ENCODE assay signal across 8 cellular contexts in the genomic region with DNA sequence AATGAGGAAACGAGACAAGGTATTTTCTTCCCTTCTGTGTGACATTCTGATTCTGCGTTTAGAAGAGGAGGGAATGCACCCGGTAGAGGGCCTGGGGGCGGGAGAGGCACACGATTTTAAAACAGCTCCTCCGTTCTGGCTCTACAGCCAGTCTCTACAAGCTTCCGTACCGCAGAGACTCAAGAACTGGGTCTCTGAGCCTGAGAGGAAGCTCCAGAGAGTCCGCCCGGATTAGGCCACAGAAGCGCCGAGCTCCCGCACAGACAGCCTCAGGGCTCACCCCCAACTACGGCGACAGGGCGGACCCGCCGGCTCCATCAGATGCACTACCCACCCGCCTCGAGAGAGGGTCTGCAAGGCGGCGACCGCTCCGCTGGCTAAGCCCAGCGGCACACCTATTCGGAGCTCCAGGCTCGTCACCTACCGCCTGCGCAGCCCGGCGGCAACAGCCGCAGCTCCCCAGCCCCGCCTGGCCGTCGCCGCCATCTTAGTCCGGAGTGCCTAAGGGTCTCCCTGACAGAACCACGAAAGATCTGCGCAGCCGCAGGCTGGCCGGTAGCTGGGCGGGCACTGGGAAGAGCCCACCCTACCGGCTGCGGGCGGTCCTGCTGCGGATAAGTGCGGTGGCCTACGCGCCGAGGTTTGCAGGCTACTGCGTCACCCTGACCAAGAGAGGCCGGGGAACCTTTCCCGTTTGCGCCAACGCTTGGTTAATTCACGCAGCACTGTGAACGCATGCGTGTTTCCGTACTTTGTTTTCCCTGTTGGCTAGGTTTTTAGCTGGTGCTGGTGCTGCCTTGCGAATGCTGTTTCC. TPM values are rescaled to one million over a fixed set of nuclear protein-coding genes. Genes with fewer than 3 reads are reported as not detected.
DNase-seq lines count a peak whose midpoint lies in the region; ATAC-seq and TF ChIP-seq lines count a peak whose summit lies in the region.

Gene NFU1, minus strand, starts transcription at position 499 of the 814 bp plus-strand sequence. Its CDS starts 13 bp downstream, at position 486.

- no peak for TF ChIP-seq POLR2A in lower leg skin (IDR thresholded peaks at IDR 0.05)

- H3K36me3 ChIP-seq in CD4-positive, alpha-beta memory T cell (ENCODE audit: insufficient read depth, low read length), result no peaks in the 10 kb centered on the region

- no peaks in the 10 kb centered on the region for H3K27me3 Mint-ChIP-seq in CD4-positive, alpha-beta memory T cell
- no peaks in the 10 kb centered on the region for H3K27me3 Mint-ChIP-seq in activated CD4-positive, alpha-beta memory T cell treated with anti-CD3 and anti-CD28 coated beads for 36 hours

- no peaks in the 10 kb centered on the region for H3K27me3 ChIP-seq in CD4-positive, alpha-beta memory T cell (ENCODE audit: insufficient read depth, low read length)
- no peaks in the 10 kb centered on the region for H3K27me3 ChIP-seq in dorsolateral prefrontal cortex

- peak within 1 kb of the TSS; percentile 75 to 82 for H3K4me3 ChIP-seq in CD4-positive, alpha-beta memory T cell (ENCODE audit: low read length in 2 of 2)
- peak within 1 kb of the TSS; percentile 60 to 99 (median 92) for H3K4me3 ChIP-seq in dorsolateral prefrontal cortex
- peak within 1 kb of the TSS; percentile 62 for H3K4me3 ChIP-seq in lower leg skin (ENCODE audit: low read depth, poor library complexity, severe bottlenecking)

- DNase-seq in CD4-positive, alpha-beta memory T cell, result peak; percentile 85 to 91 (median 89)
- peak; percentile 84 for DNase-seq in NCI-H82 treated with DMSO at 0.1 percent for 48 hours (lab: John Stamatoyannopoulos, UW; ENCODE audit: unreplicated experiment)
- peak; percentile 94 for DNase-seq in activated CD4-positive, alpha-beta memory T cell treated with anti-CD3 and anti-CD28 coated beads for 36 hours
- peak; percentile 90 to 97 (median 95) for DNase-seq in dorsolateral prefrontal cortex
- peak; percentile 87 to 98 for DNase-seq in lower leg skin (ENCODE audit: low spot score in 2 of 2)
- DNase-seq in stimulated activated CD4-positive, alpha-beta T cell treated with anti-CD3 and anti-CD28 coated beads, Interleukin-4, amount 100 ng/mL, for 48 hours (ENCODE audit: low read depth in 2 of 2), result peak; percentile 78 to 88

- POLR2A ChIA-PET in CD4-positive, alpha-beta memory T cell (lab: Charles Lee; ENCODE audit: partially characterized antibody), result interaction anchor here (0.7 to 3.0 kb wide), 47 partner anchors 8 to 1696 kb away, joined by 3 to 25 read pairs (median 4); partner anchors contain the start of genes AAK1, C1D, C2orf42 and GFPT1
- POLR2A ChIA-PET in activated CD4-positive, alpha-beta memory T cell treated with anti-CD3 and anti-CD28 coated beads for 36 hours (lab: Charles Lee), result interaction anchor here (0.5 to 2.1 kb wide), 16 partner anchors 8 to 856 kb away, joined by 3 to 11 read pairs (median 4); partner anchors contain the start of genes AAK1 and SNRPG

- peaks cover 26 to 48% (median 34%) of the 10 kb centered on the region in 4 donors for H3K4me1 Mint-ChIP-seq in CD4-positive, alpha-beta memory T cell
- peaks cover 24% of the 10 kb centered on the region for H3K4me1 Mint-ChIP-seq in activated CD4-positive, alpha-beta memory T cell treated with anti-CD3 and anti-CD28 coated beads for 36 hours (ENCODE audit: low read depth)

- peak within 1 kb of the TSS; percentile 98 to 100 (median 99) for H3K27ac Mint-ChIP-seq in CD4-positive, alpha-beta memory T cell
- H3K27ac Mint-ChIP-seq in activated CD4-positive, alpha-beta memory T cell treated with anti-CD3 and anti-CD28 coated beads for 36 hours, result peak within 1 kb of the TSS; percentile 91

- CTCF ChIA-PET in CD4-positive, alpha-beta memory T cell (lab: Charles Lee; ENCODE audit: partially characterized antibody), result interaction anchor here (0.7 to 2.4 kb wide), 30 partner anchors 9 to 856 kb away, joined by 3 to 10 read pairs (median 4); partner anchors contain the start of genes C2orf42, GFPT1 and SNRPG
- CTCF ChIA-PET in activated CD4-positive, alpha-beta memory T cell treated with anti-CD3 and anti-CD28 coated beads for 36 hours (lab: Charles Lee), result interaction anchor here (0.6 to 2.5 kb wide), 30 partner anchors 9 to 857 kb away, joined by 3 to 28 read pairs (median 3); partner anchors contain the start of gene SNRPG

- H3K9me3 Mint-ChIP-seq in CD4-positive, alpha-beta memory T cell, result peaks cover 0 to 6% (median 0%) of the 10 kb centered on the region in 8 donors
- peaks cover 11% of the 10 kb centered on the region for H3K9me3 Mint-ChIP-seq in activated CD4-positive, alpha-beta memory T cell treated with anti-CD3 and anti-CD28 coated beads for 36 hours

- WGBS in lower leg skin, 2 donors, result 0% methylated on average over 35 to 60 of the region's 60 CpGs

- H3K36me3 Mint-ChIP-seq in CD4-positive, alpha-beta memory T cell, result peaks cover 3 to 13% of the 10 kb centered on the region in 2 donors
- H3K36me3 Mint-ChIP-seq in activated CD4-positive, alpha-beta memory T cell treated with anti-CD3 and anti-CD28 coated beads for 36 hours, result peaks cover 3% of the 10 kb centered on the region

- intact Hi-C loops in CD4-positive, alpha-beta memory T cell (cut with micrococcal nuclease), result loop anchor here (1.0 to 5.0 kb wide), 6 partner anchors 24 to 390 kb away; partner anchors contain the start of genes GFPT1 and GMCL1
- intact Hi-C loops in activated CD4-positive, alpha-beta memory T cell treated with anti-CD3 and anti-CD28 coated beads for 36 hours (cut with micrococcal nuclease), result loop anchor here (1.0 to 10.0 kb wide), 7 partner anchors 16 to 392 kb away; partner anchors contain the start of genes AAK1, GFPT1 and GMCL1
- intact Hi-C loops in dorsolateral prefrontal cortex (cut with DNase I), result loop anchor here (2.0 kb wide), 3 partner anchors 50 to 206 kb away; partner anchors contain the start of genes GFPT1 (in 2 of the 2) and AAK1 (in 1 of the 2)
- intact Hi-C loops in lower leg skin (cut with DNase I; ENCODE audit: low total_unique reads), result no loop called here

- H3K4me3 Mint-ChIP-seq in CD4-positive, alpha-beta memory T cell, result peak within 1 kb of the TSS; percentile 93 to 99 (median 98)
- peak within 1 kb of the TSS; percentile 95 for H3K4me3 Mint-ChIP-seq in activated CD4-positive, alpha-beta memory T cell treated with anti-CD3 and anti-CD28 coated beads for 36 hours

- peak within 1 kb of the TSS; percentile 91 for H3K27ac ChIP-seq in CD4-positive, alpha-beta memory T cell (ENCODE audit: low read depth, low read length)
- H3K27ac ChIP-seq in dorsolateral prefrontal cortex, result peak within 1 kb of the TSS; percentile 86 to 100 (median 98)

- ATAC-seq in GM19438 (IDR thresholded peaks at IDR 0.05; ENCODE audit: low read depth, unreplicated experiment) (peak; percentile 98), HG03575 (IDR thresholded peaks at IDR 0.05; ENCODE audit: extremely low read depth, insufficient number of reproducible peaks, low FRiP score, unreplicated experiment) (peak; percentile 74)

- H3K9me3 ChIP-seq in CD4-positive, alpha-beta memory T cell (ENCODE audit: control insufficient read depth in 1 of 2, low read length in 2 of 2), result no peaks in the 10 kb centered on the region

- TF ChIP-seq CTCF in dorsolateral prefrontal cortex (IDR thresholded peaks at IDR 0.05 in 54 of 56, conservative IDR thresholded peaks at IDR 0.05 in 2 of 56; ENCODE audit: low read depth in 1 of 56, partially characterized antibody in 56 of 56) (peak; percentile 29 to 85 (median 68)), lower leg skin (IDR thresholded peaks at IDR 0.05) (peak in 1 of 3 donors; percentile 42)

- peaks cover 32% of the 10 kb centered on the region for H3K4me1 ChIP-seq in CD4-positive, alpha-beta memory T cell (ENCODE audit: insufficient read depth, low read length)

RNA-seq across cellular contexts. Expression of gene NFU1, which starts in this region (rescaled TPM):
- 10 to 100 TPM; 23.9 to 27.0 TPM for total RNA-seq in CD4-positive, alpha-beta memory T cell
- 10 to 100 TPM; 65.4 to 96.1 TPM for polyA plus RNA-seq in CD4-positive, alpha-beta memory T cell
- total RNA-seq in activated CD4-positive, alpha-beta memory T cell treated with anti-CD3 and anti-CD28 coated beads for 36 hours, result 10 to 100 TPM; 37.8 to 44.5 TPM
- total RNA-seq in dorsolateral prefrontal cortex (10 to 100 TPM; 27.9 to 60.5 (median 41.9) TPM), lower leg skin (10 to 100 TPM; 12.8 to 28.1 (median 17.9) TPM)

Comparison
In these comparisons a context has a peak if more than half of its experiments do, and no peak if none do; other contexts are left out.
1. Peak in every context shown above with its lines: DNase-seq, ATAC-seq, H3K4me3 ChIP-seq and H3K27ac ChIP-seq.